In genomic region chr6:54879188-54879985, GRCh38 we compare ENCODE assay signal across 21 cellular contexts. TPM values are rescaled to one million over a fixed set of nuclear protein-coding genes. Genes with fewer than 3 reads are reported as not detected.
"Had no signal": no experiment of that assay in that cellular context is flagged by ENCODE, and none has a peak within 500 bp of the region (broad histone marks: within the 10 kb centered on the region; RNA-seq: fewer than 3 reads in every experiment).

No MANE protein-coding gene starts in this region.

- H3K9me3 Mint-ChIP-seq: activated naive CD4-positive, alpha-beta T cell treated with anti-CD3 and anti-CD28 coated beads, Interleukin-2, amount 50 U/mL, for 24 hours; natural killer cell had no signal

- H3K9me3 ChIP-seq: gastrocnemius medialis, upper lobe of right lung had no signal

- DNase-seq: activated CD4-positive, alpha-beta T cell treated with anti-CD3 and anti-CD28 coated beads for 4 hours; activated CD8-positive, alpha-beta T cell treated with anti-CD3 and anti-CD28 coated beads for 36 hours; activated effector memory CD4-positive, alpha-beta T cell treated with Interleukin-2 at 50 U/mL for 16 hours; activated T-cell treated with anti-CD3 and anti-CD28 coated beads, Interleukin-2, amount 50 U/mL, for 4 hours; amniotic stem cell; central memory CD4-positive, alpha-beta T cell; cortex of kidney; effector CD4-positive, alpha-beta T cell; gastrocnemius medialis; heart right ventricle; natural killer cell; posterior cingulate gyrus; retina; stimulated activated CD4-positive, alpha-beta T cell treated with anti-CD3 and anti-CD28 coated beads, Interleukin-4, amount 100 ng/mL, for 24 hours; stimulated activated naive CD8-positive, alpha-beta T cell treated with anti-CD3 and anti-CD28 coated beads, Interleukin-15, Interleukin-2, amounts not matched to agents 100 U/mL and 50 U/mL, for 24 hours; T-helper 17 cell; upper lobe of right lung had no signal

- H3K4me1 Mint-ChIP-seq: activated naive CD4-positive, alpha-beta T cell treated with anti-CD3 and anti-CD28 coated beads, Interleukin-2, amount 50 U/mL, for 24 hours; natural killer cell; T-helper 17 cell had no signal

- H3K36me3 ChIP-seq: gastrocnemius medialis, heart right ventricle, upper lobe of right lung had no signal

- H3K4me3 ChIP-seq: gastrocnemius medialis, heart right ventricle, upper lobe of right lung had no signal

- H3K4me3 Mint-ChIP-seq: activated CD8-positive, alpha-beta T cell treated with anti-CD3 and anti-CD28 coated beads for 36 hours; activated naive CD4-positive, alpha-beta T cell treated with anti-CD3 and anti-CD28 coated beads, Interleukin-2, amount 50 U/mL, for 24 hours; activated T-cell treated with anti-CD3 and anti-CD28 coated beads, Interleukin-2, amount 50 U/mL, for 4 hours; natural killer cell; T-helper 17 cell; WTC11 had no signal

- FAIRE-seq: islet of Langerhans had no signal

- H3K27ac ChIP-seq: gastrocnemius medialis, heart right ventricle, upper lobe of right lung had no signal

- H3K27me3 Mint-ChIP-seq: activated CD8-positive, alpha-beta T cell treated with anti-CD3 and anti-CD28 coated beads for 36 hours; activated naive CD4-positive, alpha-beta T cell treated with anti-CD3 and anti-CD28 coated beads, Interleukin-2, amount 50 U/mL, for 24 hours; T-helper 17 cell had no signal

- H3K27ac Mint-ChIP-seq: activated CD8-positive, alpha-beta T cell treated with anti-CD3 and anti-CD28 coated beads for 36 hours; activated naive CD4-positive, alpha-beta T cell treated with anti-CD3 and anti-CD28 coated beads, Interleukin-2, amount 50 U/mL, for 24 hours; natural killer cell; T-helper 17 cell; WTC11 had no signal

- H3K4me1 ChIP-seq: heart right ventricle, upper lobe of right lung had no signal

- H3K36me3 Mint-ChIP-seq: activated naive CD4-positive, alpha-beta T cell treated with anti-CD3 and anti-CD28 coated beads, Interleukin-2, amount 50 U/mL, for 24 hours; natural killer cell had no signal

- H3K27me3 ChIP-seq: gastrocnemius medialis, heart right ventricle, upper lobe of right lung had no signal

RNA-seq across cellular contexts. Expression of gene FAM83B, which starts 32.8 kb away (rescaled TPM):
- total RNA-seq: activated CD8-positive, alpha-beta T cell treated with anti-CD3 and anti-CD28 coated beads for 36 hours; natural killer cell; T-helper 17 cell had no signal
- polyA plus RNA-seq: fibroblast of lung had no signal
